Comparison of ENCODE assay signal across 11 cellular contexts in genomic region chrX:4935846-4936245, GRCh38.
A peak's percentile ranks its signal among the peaks of the same experiment; 100 is the strongest.
DNase-seq lines count a peak whose midpoint lies in the region; ATAC-seq and TF ChIP-seq lines count a peak whose summit lies in the region.
"Had no signal": no experiment of that assay in that cellular context is flagged by ENCODE, and none has a peak within 500 bp of the region (broad histone marks: within the 10 kb centered on the region; RNA-seq: fewer than 3 reads in every experiment).

No MANE protein-coding gene starts in this region.

- no peak overlapping the region for H3K27ac ChIP-seq in thyroid gland

- no peaks in the 10 kb centered on the region for H3K36me3 ChIP-seq in thyroid gland
- H3K36me3 ChIP-seq in H7 (replicated peaks; ENCODE audit: control insufficient read depth, insufficient read depth, low read length): no peaks in the 10 kb centered on the region

- WGBS in thyroid gland, 2 donors: 46 to 76% methylated on average over 1 to 2 of the region's 2 CpGs

- ATAC-seq in GM18519 (IDR thresholded peaks at IDR 0.05; ENCODE audit: low FRiP score, unreplicated experiment): peak; percentile 87
- peak; percentile 62 for ATAC-seq in HG03159 (IDR thresholded peaks at IDR 0.05; ENCODE audit: unreplicated experiment)
- peak; percentile 86 for ATAC-seq in memory B cell (ENCODE audit: low read depth)
- ATAC-seq in GM21360 (IDR thresholded peaks at IDR 0.05; ENCODE audit: unreplicated experiment): no peak

- intact Hi-C loops in thyroid gland (cut with DNase I): no loop called here

- H3K4me3 Mint-ChIP-seq in memory B cell: peak overlapping the region; percentile 51

- peaks cover 5% of the 10 kb centered on the region for H3K4me1 Mint-ChIP-seq in memory B cell

- H3K4me3 ChIP-seq in thyroid gland (replicated peaks in 1 of 3) (no peak overlapping the region), H7 (ENCODE audit: insufficient read depth, low read depth, low read length) (no peak overlapping the region)

- no peaks in the 10 kb centered on the region for H3K4me1 ChIP-seq in thyroid gland

- TF ChIP-seq POLR2A in thyroid gland (IDR thresholded peaks at IDR 0.05): no peak

- no peak for TF ChIP-seq CTCF in thyroid gland (IDR thresholded peaks at IDR 0.05)

- H3K36me3 Mint-ChIP-seq in memory B cell: no peaks in the 10 kb centered on the region

- no peaks in the 10 kb centered on the region for H3K9me3 Mint-ChIP-seq in memory B cell

- DNase-seq in SIG-M5 treated with dmso at 0.1 percent for 504 hours (lab: John Stamatoyannopoulos, UW; ENCODE audit: unreplicated experiment) (peak; percentile 82), memory B cell (ENCODE audit: low spot score in 2 of 2) (peak in 1 of 2 donors; percentile 0), thyroid gland (no peak), H7 (no peak), D341Med (ENCODE audit: low spot score) (no peak)
- DNase-seq: DMS153, NCI-H1048, RPMI8226 had no signal

- peak overlapping the region; percentile 28 for H3K27ac Mint-ChIP-seq in memory B cell

- H3K27me3 ChIP-seq in thyroid gland: no peaks in the 10 kb centered on the region
- no peaks in the 10 kb centered on the region for H3K27me3 ChIP-seq in H7 (ENCODE audit: control insufficient read depth, insufficient read depth, low read length)

- H3K9me3 ChIP-seq in thyroid gland: no peaks in the 10 kb centered on the region

- no peaks in the 10 kb centered on the region for H3K27me3 Mint-ChIP-seq in memory B cell
